In genomic region chr22:48680601-48681000, GRCh38 we compare ENCODE assay signal across 34 cellular contexts.
"Had no signal": no experiment of that assay in that cellular context is flagged by ENCODE, and none has a peak within 500 bp of the region (broad histone marks: within the 10 kb centered on the region; RNA-seq: fewer than 3 reads in every experiment).

No MANE protein-coding gene starts in this region.

- H3K36me3 ChIP-seq: adrenal gland, ascending aorta, cardiac muscle cell had no signal

- ATAC-seq: activated CD8-positive, alpha-beta T cell treated with anti-CD3 and anti-CD28 coated beads for 36 hours; activated naive CD4-positive, alpha-beta T cell treated with anti-CD3 and anti-CD28 coated beads, Interleukin-2, amount 50 U/mL, for 72 hours; activated T-cell treated with anti-CD3 and anti-CD28 coated beads, Interleukin-2, amount 50 U/mL, for 4 hours; activated T-cell treated with anti-CD3 and anti-CD28 coated beads, Interleukin-2, amount 50 U/mL, for 72 hours; activated T-helper 17 cell treated with anti-CD3 and anti-CD28 coated beads, Interleukin-2, amount 50 U/mL, for 72 hours had no signal

- H3K27me3 ChIP-seq: adrenal gland, ascending aorta, cardiac muscle cell had no signal

- FAIRE-seq: bronchial epithelial cell, TTC549 had no signal

- H3K4me3 ChIP-seq: adrenal gland, ascending aorta, cardiac muscle cell had no signal

- H3K4me1 ChIP-seq: adrenal gland, ascending aorta had no signal

- DNase-seq: activated B cell treated with CpG ODN at 0.5 μM for 24 hours; activated CD4-positive, alpha-beta memory T cell treated with anti-CD3 and anti-CD28 coated beads for 36 hours; activated CD4-positive, alpha-beta T cell treated with anti-CD3 and anti-CD28 coated beads for 4 hours; activated CD4-positive, alpha-beta T cell treated with anti-CD3 and anti-CD28 coated beads, Interleukin-2, amount 10 ng/mL, durations not matched to agents 24 days and 14 days; activated CD4-positive, alpha-beta T cell treated with anti-CD3 and anti-CD28 coated beads, Interleukin-2, amount 50 U/mL, for 1 hour; activated CD4-positive, alpha-beta T cell treated with anti-CD3 and anti-CD28 coated beads, Interleukin-2, amount 50 U/mL, for 4 hours; activated CD4-positive, CD25-positive, alpha-beta regulatory T cell treated with anti-CD3 and anti-CD28 coated beads, Interleukin-2, amount 50 U/mL, for 72 hours; activated CD8-positive, alpha-beta memory T cell treated with anti-CD3 and anti-CD28 coated beads, Interleukin-2, amount 50 U/mL, for 4 hours; activated CD8-positive, alpha-beta T cell treated with anti-CD3 and anti-CD28 coated beads for 36 hours; activated effector memory CD4-positive, alpha-beta T cell treated with anti-CD3 and anti-CD28 coated beads, Interleukin-2, amount 50 U/mL, for 16 hours; activated gamma-delta T cell treated with Interleukin-2 at 50 U/mL for 16 hours; activated naive CD4-positive, alpha-beta T cell; activated naive CD4-positive, alpha-beta T cell treated with anti-CD3 and anti-CD28 coated beads for 36 hours; activated naive CD4-positive, alpha-beta T cell treated with anti-CD3 and anti-CD28 coated beads, Interleukin-2, amount 50 U/mL, for 16 hours; activated naive CD8-positive, alpha-beta T cell treated with anti-CD3 and anti-CD28 coated beads for 36 hours; activated T-cell treated with anti-CD3 and anti-CD28 coated beads for 4 hours; activated T-cell treated with anti-CD3 and anti-CD28 coated beads, Interleukin-2, amount 50 U/mL, for 1 hour; activated T-cell treated with anti-CD3 and anti-CD28 coated beads, Interleukin-2, amount 50 U/mL, for 4 hours; activated T-cell treated with anti-CD3 and anti-CD28 coated beads, Interleukin-2, amount 50 U/mL, for 72 hours; adrenal gland; amniotic stem cell; anterior cingulate cortex; caudate nucleus; SW 1271; T-helper 1 cell; T-helper 2 cell; T-helper 9 cell had no signal

- H3K9me3 ChIP-seq: adrenal gland, ascending aorta had no signal

- H3K27ac ChIP-seq: adrenal gland, ascending aorta, cardiac muscle cell, VCaP had no signal
